ENCODE assay signal across 14 cellular contexts in the genomic region with DNA sequence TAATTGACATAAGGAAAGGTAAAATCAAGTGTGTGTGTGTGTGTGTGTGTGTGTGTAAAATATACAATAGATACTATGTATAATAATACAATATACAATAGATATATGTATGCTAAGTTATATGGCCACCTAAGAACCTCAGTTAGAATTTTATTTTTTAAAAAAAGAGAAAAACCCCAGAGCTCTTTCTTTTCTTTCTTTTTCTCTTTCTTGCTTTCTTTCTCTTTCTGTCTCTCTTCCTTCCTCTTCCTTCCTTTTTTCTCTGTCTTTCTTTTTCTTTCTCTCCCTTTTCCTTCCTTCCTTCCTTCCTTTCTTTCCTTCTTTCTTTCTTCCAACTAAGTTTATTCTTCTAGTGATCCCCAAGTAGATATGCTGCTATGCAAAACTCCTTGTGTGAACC.
"Had no signal": no experiment of that assay in that cellular context is flagged by ENCODE, and none has a peak within 500 bp of the region (broad histone marks: within the 10 kb centered on the region; RNA-seq: fewer than 3 reads in every experiment).

No MANE protein-coding gene starts in this region.

- H3K4me3 Mint-ChIP-seq: naive B cell; nephron; stimulated activated naive CD8-positive, alpha-beta T cell treated with anti-CD3 and anti-CD28 coated beads, Interleukin-15, Interleukin-2, amounts not matched to agents 100 ng/mL and 50 ng/mL, for 24 hours had no signal

- H3K9me3 Mint-ChIP-seq: stimulated activated naive CD8-positive, alpha-beta T cell treated with anti-CD3 and anti-CD28 coated beads, Interleukin-15, Interleukin-2, amounts not matched to agents 100 ng/mL and 50 ng/mL, for 24 hours had no signal

- ATAC-seq: heart left ventricle, left colon, upper lobe of right lung had no signal

- H3K27me3 ChIP-seq: heart left ventricle, tibial nerve, upper lobe of right lung, vagina had no signal

- H3K27ac ChIP-seq: heart left ventricle, tibial nerve, upper lobe of right lung, vagina had no signal

- H3K36me3 ChIP-seq: heart left ventricle, tibial nerve, upper lobe of right lung, vagina had no signal

- DNase-seq: foreskin melanocyte; heart left ventricle; hippocampal formation; left colon; mesendoderm; naive B cell; occipital lobe; stimulated activated CD4-positive, alpha-beta T cell treated with anti-CD3 and anti-CD28 coated beads, Interleukin-2, amount 100 ng/mL, for 48 hours; upper lobe of right lung had no signal

- H3K4me3 ChIP-seq: heart left ventricle, smooth muscle cell, tibial nerve, upper lobe of right lung, vagina had no signal

- H3K4me1 Mint-ChIP-seq: naive B cell had no signal

- H3K4me2 ChIP-seq: smooth muscle cell had no signal

- H3K27ac Mint-ChIP-seq: naive B cell; nephron; stimulated activated naive CD8-positive, alpha-beta T cell treated with anti-CD3 and anti-CD28 coated beads, Interleukin-15, Interleukin-2, amounts not matched to agents 100 ng/mL and 50 ng/mL, for 24 hours had no signal

- H3K9me3 ChIP-seq: heart left ventricle, tibial nerve, upper lobe of right lung, vagina had no signal

- H3K36me3 Mint-ChIP-seq: naive B cell had no signal

- H3K4me1 ChIP-seq: upper lobe of right lung, vagina had no signal
